Comparison of ENCODE assay signal across 8 cellular contexts in genomic region chr11:11171854-11172253, GRCh38.
DNase-seq lines count a peak whose midpoint lies in the region; ATAC-seq lines count a peak whose summit lies in the region.

No MANE protein-coding gene starts in this region.

- H3K27me3 ChIP-seq in GM23248 (replicated peaks; ENCODE audit: insufficient read depth) = peaks cover 28% of the 10 kb centered on the region; the same call in 1 of the 2 replicates

- H3K9me3 ChIP-seq in GM23248 (ENCODE audit: low read depth) = no peaks in the 10 kb centered on the region

- H3K4me1 ChIP-seq in GM23248 (ENCODE audit: insufficient read depth) = no peaks in the 10 kb centered on the region

- H3K79me2 ChIP-seq in GM23248 (ENCODE audit: insufficient read depth) = no peaks in the 10 kb centered on the region

- H3K36me3 Mint-ChIP-seq in activated T-cell treated with anti-CD3 and anti-CD28 coated beads, Interleukin-2, amount 50 U/mL, for 4 hours (ENCODE audit: insufficient read depth) = no peaks in the 10 kb centered on the region
- H3K36me3 Mint-ChIP-seq in T-helper 2 cell treated with Interferon-gamma antibody and Interleukin-4, amounts not matched to agents 5 μg/mL and 100 μg/mL, for 36 hours (ENCODE audit: low read depth) = no peaks in the 10 kb centered on the region
- peaks cover 8% of the 10 kb centered on the region for H3K36me3 Mint-ChIP-seq in stimulated activated effector memory CD8-positive, alpha-beta T cell treated with anti-CD3 and anti-CD28 coated beads, Interleukin-12 subunit alpha, Interleukin-12 subunit beta, amount 100 ng/mL, for 72 hours
- H3K36me3 Mint-ChIP-seq in activated T-helper 2 cell treated with anti-CD3 and anti-CD28 coated beads, Interferon-gamma antibody, Interleukin-2, Interleukin-4, amounts not matched to agents 10 μg/mL and 5 μg/mL and 100 μg/mL, durations not matched to agents 14 hours and 24 hours and 36 hours (ENCODE audit: low read depth) = no peaks in the 10 kb centered on the region

- H4K20me1 ChIP-seq in GM23248 (ENCODE audit: insufficient read depth) = no peaks in the 10 kb centered on the region

- DNase-seq in activated T-cell treated with anti-CD3 and anti-CD28 coated beads, Interleukin-2, amount 50 U/mL, for 4 hours = no peak
- DNase-seq in activated T-cell treated with anti-CD3 and anti-CD28 coated beads for 4 hours = no peak
- DNase-seq in T-helper 2 cell treated with Interferon-gamma antibody and Interleukin-4, amounts not matched to agents 5 μg/mL and 100 μg/mL, for 36 hours (ENCODE audit: low spot score) = peak; percentile 23
- DNase-seq in stimulated activated effector memory CD8-positive, alpha-beta T cell treated with anti-CD3 and anti-CD28 coated beads, Interleukin-12 subunit alpha, Interleukin-12 subunit beta, amount 100 ng/mL, for 72 hours (ENCODE audit: low spot score in 2 of 2) = peak in 1 of 2 donors; percentile 51
- no peak for DNase-seq in GM23248
- no peak for DNase-seq in activated T-helper 2 cell treated with anti-CD3 and anti-CD28 coated beads, Interferon-gamma antibody, Interleukin-2, Interleukin-4, amounts not matched to agents 10 μg/mL and 5 μg/mL and 100 μg/mL, durations not matched to agents 14 hours and 24 hours and 36 hours (ENCODE audit: low spot score)
- DNase-seq in cortex of kidney (lab: John Stamatoyannopoulos, UW) = no peak

- H3K27me3 Mint-ChIP-seq in activated T-cell treated with anti-CD3 and anti-CD28 coated beads, Interleukin-2, amount 50 U/mL, for 4 hours (ENCODE audit: low read depth) = no peaks in the 10 kb centered on the region
- H3K27me3 Mint-ChIP-seq in T-helper 2 cell treated with Interferon-gamma antibody and Interleukin-4, amounts not matched to agents 5 μg/mL and 100 μg/mL, for 36 hours (ENCODE audit: low read depth) = no peaks in the 10 kb centered on the region
- H3K27me3 Mint-ChIP-seq in activated T-helper 2 cell treated with anti-CD3 and anti-CD28 coated beads, Interferon-gamma antibody, Interleukin-2, Interleukin-4, amounts not matched to agents 10 μg/mL and 5 μg/mL and 100 μg/mL, durations not matched to agents 14 hours and 24 hours and 36 hours (ENCODE audit: low read depth) = peaks cover 2% of the 10 kb centered on the region

- intact Hi-C loops in activated T-helper 2 cell treated with anti-CD3 and anti-CD28 coated beads, Interferon-gamma antibody, Interleukin-2, Interleukin-4, amounts not matched to agents 10 μg/mL and 5 μg/mL and 100 μg/mL, durations not matched to agents 14 hours and 24 hours and 36 hours (cut with micrococcal nuclease) = no loop called here

- ATAC-seq in activated T-cell treated with anti-CD3 and anti-CD28 coated beads, Interleukin-2, amount 50 U/mL, for 4 hours = peak; percentile 91 to 97
- peak; percentile 96 for ATAC-seq in HG02885 (IDR thresholded peaks at IDR 0.05; ENCODE audit: poor library complexity, unreplicated experiment)
- ATAC-seq in stimulated activated effector memory CD8-positive, alpha-beta T cell treated with anti-CD3 and anti-CD28 coated beads, Interleukin-12 subunit alpha, Interleukin-12 subunit beta, amount 100 ng/mL, for 72 hours = peak; percentile 95

- no peaks in the 10 kb centered on the region for H3F3A ChIP-seq in GM23248 (ENCODE audit: insufficient read depth)

- no peak overlapping the region for H3K27ac ChIP-seq in GM23248

- no peak overlapping the region for H3K9ac ChIP-seq in GM23248

- no peaks in the 10 kb centered on the region for H3K9me3 Mint-ChIP-seq in activated T-cell treated with anti-CD3 and anti-CD28 coated beads, Interleukin-2, amount 50 U/mL, for 4 hours
- no peaks in the 10 kb centered on the region for H3K9me3 Mint-ChIP-seq in T-helper 2 cell treated with Interferon-gamma antibody and Interleukin-4, amounts not matched to agents 5 μg/mL and 100 μg/mL, for 36 hours
- no peaks in the 10 kb centered on the region for H3K9me3 Mint-ChIP-seq in stimulated activated effector memory CD8-positive, alpha-beta T cell treated with anti-CD3 and anti-CD28 coated beads, Interleukin-12 subunit alpha, Interleukin-12 subunit beta, amount 100 ng/mL, for 72 hours
- no peaks in the 10 kb centered on the region for H3K9me3 Mint-ChIP-seq in activated T-helper 2 cell treated with anti-CD3 and anti-CD28 coated beads, Interferon-gamma antibody, Interleukin-2, Interleukin-4, amounts not matched to agents 10 μg/mL and 5 μg/mL and 100 μg/mL, durations not matched to agents 14 hours and 24 hours and 36 hours

- no peaks in the 10 kb centered on the region for H3K9me2 ChIP-seq in GM23248 (ENCODE audit: insufficient read depth)

- H2AFZ ChIP-seq in GM23248 = no peak overlapping the region

- 78 to 89% methylated on average over 1 of the region's 1 CpG for WGBS in GM23248 (ENCODE audit: low coverage in 1 of 2, low lambda C conversion rate in 2 of 2, missing lambda C conversion rate in 2 of 2), 2 experiments

- in situ Hi-C loops in GM23248 (cut with MboI) = loop anchor here (25.0 kb wide), 1 partner anchor 385 kb away; no protein-coding TSS in a partner anchor

- H3K4me3 Mint-ChIP-seq in activated T-cell treated with anti-CD3 and anti-CD28 coated beads, Interleukin-2, amount 50 U/mL, for 4 hours = no peak overlapping the region
- H3K4me3 Mint-ChIP-seq in T-helper 2 cell treated with Interferon-gamma antibody and Interleukin-4, amounts not matched to agents 5 μg/mL and 100 μg/mL, for 36 hours = no peak overlapping the region
- no peak overlapping the region for H3K4me3 Mint-ChIP-seq in stimulated activated effector memory CD8-positive, alpha-beta T cell treated with anti-CD3 and anti-CD28 coated beads, Interleukin-12 subunit alpha, Interleukin-12 subunit beta, amount 100 ng/mL, for 72 hours
- H3K4me3 Mint-ChIP-seq in activated T-helper 2 cell treated with anti-CD3 and anti-CD28 coated beads, Interferon-gamma antibody, Interleukin-2, Interleukin-4, amounts not matched to agents 10 μg/mL and 5 μg/mL and 100 μg/mL, durations not matched to agents 14 hours and 24 hours and 36 hours (ENCODE audit: low read depth) = no peak overlapping the region

- no peaks in the 10 kb centered on the region for H3K36me3 ChIP-seq in GM23248 (ENCODE audit: low read depth)

- peaks cover 18% of the 10 kb centered on the region for H3K4me1 Mint-ChIP-seq in activated T-cell treated with anti-CD3 and anti-CD28 coated beads, Interleukin-2, amount 50 U/mL, for 4 hours (ENCODE audit: low read depth)
- H3K4me1 Mint-ChIP-seq in T-helper 2 cell treated with Interferon-gamma antibody and Interleukin-4, amounts not matched to agents 5 μg/mL and 100 μg/mL, for 36 hours (ENCODE audit: low read depth) = peaks cover 4% of the 10 kb centered on the region
- H3K4me1 Mint-ChIP-seq in stimulated activated effector memory CD8-positive, alpha-beta T cell treated with anti-CD3 and anti-CD28 coated beads, Interleukin-12 subunit alpha, Interleukin-12 subunit beta, amount 100 ng/mL, for 72 hours = peaks cover 28% of the 10 kb centered on the region
- peaks cover 15% of the 10 kb centered on the region for H3K4me1 Mint-ChIP-seq in activated T-helper 2 cell treated with anti-CD3 and anti-CD28 coated beads, Interferon-gamma antibody, Interleukin-2, Interleukin-4, amounts not matched to agents 10 μg/mL and 5 μg/mL and 100 μg/mL, durations not matched to agents 14 hours and 24 hours and 36 hours (ENCODE audit: low read depth)

- H3K27ac Mint-ChIP-seq in T-helper 2 cell treated with Interferon-gamma antibody and Interleukin-4, amounts not matched to agents 5 μg/mL and 100 μg/mL, for 36 hours = no peak overlapping the region
- peak overlapping the region; percentile 71 for H3K27ac Mint-ChIP-seq in stimulated activated effector memory CD8-positive, alpha-beta T cell treated with anti-CD3 and anti-CD28 coated beads, Interleukin-12 subunit alpha, Interleukin-12 subunit beta, amount 100 ng/mL, for 72 hours
- H3K27ac Mint-ChIP-seq in activated T-helper 2 cell treated with anti-CD3 and anti-CD28 coated beads, Interferon-gamma antibody, Interleukin-2, Interleukin-4, amounts not matched to agents 10 μg/mL and 5 μg/mL and 100 μg/mL, durations not matched to agents 14 hours and 24 hours and 36 hours = no peak overlapping the region

- H3K4me3 ChIP-seq in GM23248 = no peak overlapping the region

- H3K4me2 ChIP-seq in GM23248 (ENCODE audit: unreplicated experiment) = no peak overlapping the region
